Comparison of ENCODE assay signal across 23 cellular contexts in the genomic region with DNA sequence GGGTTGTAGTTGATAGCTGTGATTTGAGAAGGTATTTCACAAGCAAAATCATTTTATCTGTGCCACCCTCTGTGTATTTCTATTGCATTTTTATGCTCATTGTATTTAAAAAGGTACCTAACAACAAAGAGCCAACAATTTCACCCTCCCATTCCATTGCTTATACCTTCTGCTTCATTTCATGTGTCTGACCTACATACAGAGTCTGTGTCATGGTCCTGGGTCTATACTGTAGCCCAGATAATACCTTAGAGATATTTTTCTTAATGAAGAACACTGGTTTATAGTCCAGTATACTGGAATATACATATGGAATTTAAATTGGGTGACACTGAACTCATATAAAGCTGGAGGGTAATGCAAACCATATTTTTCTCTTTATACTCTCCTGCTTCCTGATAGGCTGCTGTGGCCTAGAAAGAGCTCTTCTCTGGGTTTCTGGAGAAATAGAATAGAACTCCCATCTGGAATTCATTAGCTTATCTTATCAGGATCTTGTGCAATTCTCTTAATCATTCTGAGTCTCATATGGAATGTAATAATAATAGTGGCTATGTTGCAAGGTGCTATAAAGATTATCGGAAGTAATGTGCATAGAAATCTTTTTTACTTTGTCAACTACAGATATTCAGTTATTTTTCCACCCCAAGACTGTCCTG. TPM values are rescaled to one million over a fixed set of nuclear protein-coding genes. Genes with fewer than 3 reads are reported as not detected.
A peak's percentile ranks its signal among the peaks of the same experiment; 100 is the strongest.
DNase-seq lines count a peak whose midpoint lies in the region; ATAC-seq, FAIRE-seq and TF ChIP-seq lines count a peak whose summit lies in the region.
"Had no signal": no experiment of that assay in that cellular context is flagged by ENCODE, and none has a peak within 500 bp of the region (broad histone marks: within the 10 kb centered on the region; RNA-seq: fewer than 3 reads in every experiment).

No MANE protein-coding gene starts in this region.

- ATAC-seq in Right ventricle myocardium inferior, result no peak
- ATAC-seq: HepG2, Panc1 had no signal

- intact Hi-C loops in Right ventricle myocardium inferior (cut with DNase I), result no loop called here

- H3K36me3 ChIP-seq in SK-N-MC (ENCODE audit: insufficient read depth, low read length), result no peaks in the 10 kb centered on the region

- no peaks in the 10 kb centered on the region for H3K4me1 Mint-ChIP-seq in mesothelial cell of epicardium

- no peak for FAIRE-seq in urothelium cell line (lab: Jason Lieb, UNC)
- FAIRE-seq: A204.1, GM12891, GM18507, HepG2 had no signal

- H3K27ac Mint-ChIP-seq in mesothelial cell of epicardium, result peak overlapping the region; percentile 22

- no peaks in the 10 kb centered on the region for H3K9me3 ChIP-seq in SK-N-MC (ENCODE audit: low read depth, low read length)

- no peak for TF ChIP-seq CTCF in cardiac fibroblast (IDR thresholded peaks at IDR 0.05; ENCODE audit: low read depth, low read length)
- TF ChIP-seq CTCF in mesothelial cell of epicardium (IDR thresholded peaks at IDR 0.05; ENCODE audit: unreplicated experiment), result no peak

- no peaks in the 10 kb centered on the region for H3K9me3 Mint-ChIP-seq in mesothelial cell of epicardium

- no peak overlapping the region for H3K4me3 Mint-ChIP-seq in mesothelial cell of epicardium

- DNase-seq in EL, result peak; percentile 25
- DNase-seq in SK-N-MC (ENCODE audit: low read depth, low spot score), result peak; percentile 96
- DNase-seq in cardiac fibroblast (ENCODE audit: low read depth in 2 of 2), result peak; percentile 11 to 26
- DNase-seq in mesothelial cell of epicardium (ENCODE audit: low spot score in 2 of 2, unreplicated experiment in 2 of 2), result no peak
- no peak for DNase-seq in urothelium cell line (ENCODE audit: low spot score)
- DNase-seq in Right ventricle myocardium inferior (ENCODE audit: missing footprints), result no peak
- DNase-seq in iPS-NIHi7 (ENCODE audit: extremely low spot score), result no peak
- no peak for DNase-seq in stimulated activated CD4-positive, alpha-beta T cell treated with anti-CD3 and anti-CD28 coated beads, Interleukin-12 subunit alpha, Interleukin-12 subunit beta, amount 100 ng/mL, for 4 hours
- DNase-seq: C1 segment of cervical spinal cord, DMS79 treated with DMSO at 0.1 percent for 48 hours, GDM1, GOT3, NCI-H1436 treated with DMSO at 0.1 percent for 48 hours, NCI-H2029 treated with DMSO at 0.1 percent for 48 hours, NCI-H2171 treated with DMSO at 0.1 percent for 48 hours, NCI-H510A, Right ventricle myocardium superior had no signal

- H3K4me3 ChIP-seq in SK-N-MC, result peak overlapping the region; percentile 57
- H3K4me3 ChIP-seq in cardiac fibroblast (replicated peaks in 1 of 2; ENCODE audit: low read depth in 2 of 2, low read length in 2 of 2), result no peak overlapping the region

- H3K27me3 Mint-ChIP-seq in mesothelial cell of epicardium (ENCODE audit: low read depth), result no peaks in the 10 kb centered on the region

- H3K27ac ChIP-seq in SK-N-MC, result peak overlapping the region; percentile 95
- H3K27ac ChIP-seq: KMS-11 had no signal

- peaks cover 3% of the 10 kb centered on the region for H3K36me3 Mint-ChIP-seq in mesothelial cell of epicardium

- peak overlapping the region; percentile 17 for H3K9ac ChIP-seq in SK-N-MC (ENCODE audit: insufficient read length)
- H3K9ac ChIP-seq: KMS-11 had no signal

RNA-seq across cellular contexts. Expression of a gene that starts 31.8 kb away (rescaled TPM):
- 88.5 to 90.7 TPM (median 89.5 TPM) in 3 replicates for total RNA-seq in mesothelial cell of epicardium
- total RNA-seq in Right ventricle myocardium inferior, result 41.7 TPM

RNA-seq across cellular contexts. Expression of a gene that starts 54.3 kb away (rescaled TPM):
- total RNA-seq in mesothelial cell of epicardium, result 0.16 to 0.20 TPM (median 0.18 TPM) in 3 replicates
- total RNA-seq in Right ventricle myocardium inferior, result not detected
- total RNA-seq: HepG2, Right ventricle myocardium superior had no signal

Comparison
In these comparisons a context has a peak if more than half of its experiments do, and no peak if none do; other contexts are left out.
1. DNase-seq: peak in EL (single experiment), SK-N-MC (single experiment) and cardiac fibroblast (2 of 2); none in mesothelial cell of epicardium (0 of 2), urothelium cell line (single experiment), Right ventricle myocardium inferior (single experiment), iPS-NIHi7 (single experiment) and stimulated activated CD4-positive, alpha-beta T cell treated with anti-CD3 and anti-CD28 coated beads, Interleukin-12 subunit alpha, Interleukin-12 subunit beta, amount 100 ng/mL, for 4 hours (single experiment).